ENCODE assay signal across 11 cellular contexts in genomic region chrX:12997898-12998687, GRCh38. TPM values are rescaled to one million over a fixed set of nuclear protein-coding genes. Genes with fewer than 3 reads are reported as not detected.
DNase-seq lines count a peak whose midpoint lies in the region; ATAC-seq, FAIRE-seq and TF ChIP-seq lines count a peak whose summit lies in the region.
"Had no signal": no experiment of that assay in that cellular context is flagged by ENCODE, and none has a peak within 500 bp of the region (broad histone marks: within the 10 kb centered on the region; RNA-seq: fewer than 3 reads in every experiment).

No MANE protein-coding gene starts in this region.

- H3K27me3 ChIP-seq in stomach = no peaks in the 10 kb centered on the region
- H3K27me3 ChIP-seq: BE2C, esophagus muscularis mucosa had no signal

- WGBS in stomach, 5 donors = 10 to 34% (median 23%) methylated on average over 5 of the region's 5 CpGs

- intact Hi-C loops in kidney (cut with DNase I) (no loop called here), stomach (cut with DNase I; ENCODE audit: low total_unique reads) (no loop called here)

- no peaks in the 10 kb centered on the region for H3K9me3 Mint-ChIP-seq in activated CD8-positive, alpha-beta memory T cell treated with anti-CD3 and anti-CD28 coated beads, Interleukin-2, amount 10 ng/mL, durations not matched to agents 7 days and 5 days (ENCODE audit: low read depth)
- H3K9me3 Mint-ChIP-seq in activated CD4-positive, alpha-beta memory T cell treated with anti-CD3 and anti-CD28 coated beads, Interleukin-2, amount 10 ng/mL, durations not matched to agents 7 days and 5 days = peaks cover 2% of the 10 kb centered on the region

- H3K36me3 Mint-ChIP-seq in activated CD8-positive, alpha-beta memory T cell treated with anti-CD3 and anti-CD28 coated beads, Interleukin-2, amount 10 ng/mL, durations not matched to agents 7 days and 5 days = peaks cover 5% of the 10 kb centered on the region
- H3K36me3 Mint-ChIP-seq in activated CD4-positive, alpha-beta memory T cell treated with anti-CD3 and anti-CD28 coated beads, Interleukin-2, amount 10 ng/mL, durations not matched to agents 7 days and 5 days (ENCODE audit: low read depth) = peaks cover 4% of the 10 kb centered on the region

- H3K27ac ChIP-seq in kidney (ENCODE audit: low read depth in 2 of 2, low read length in 2 of 2) (peak overlapping the region in 1 of 2 donors; percentile 7), stomach (peak overlapping the region; percentile 68 to 82 (median 77))
- H3K27ac ChIP-seq: esophagus muscularis mucosa had no signal

- no peak for ATAC-seq in activated CD8-positive, alpha-beta memory T cell treated with anti-CD3 and anti-CD28 coated beads, Interleukin-2, amount 10 ng/mL, durations not matched to agents 7 days and 5 days

- no peak for TF ChIP-seq POLR2A in stomach (IDR thresholded peaks at IDR 0.05)

- H3K36me3 ChIP-seq in kidney (ENCODE audit: control insufficient read depth in 1 of 2, insufficient read depth in 2 of 2, low read length in 2 of 2) (no peaks in the 10 kb centered on the region), stomach (no peaks in the 10 kb centered on the region)
- H3K36me3 ChIP-seq: BE2C, esophagus muscularis mucosa had no signal

- peak overlapping the region; percentile 86 for H3K27ac Mint-ChIP-seq in activated CD8-positive, alpha-beta memory T cell treated with anti-CD3 and anti-CD28 coated beads, Interleukin-2, amount 10 ng/mL, durations not matched to agents 7 days and 5 days
- peak overlapping the region; percentile 95 for H3K27ac Mint-ChIP-seq in activated CD4-positive, alpha-beta memory T cell treated with anti-CD3 and anti-CD28 coated beads, Interleukin-2, amount 10 ng/mL, durations not matched to agents 7 days and 5 days

- peak overlapping the region; percentile 2 for H3K4me3 Mint-ChIP-seq in activated CD8-positive, alpha-beta memory T cell treated with anti-CD3 and anti-CD28 coated beads, Interleukin-2, amount 10 ng/mL, durations not matched to agents 7 days and 5 days
- H3K4me3 Mint-ChIP-seq in activated CD4-positive, alpha-beta memory T cell treated with anti-CD3 and anti-CD28 coated beads, Interleukin-2, amount 10 ng/mL, durations not matched to agents 7 days and 5 days = peak overlapping the region; percentile 49

- FAIRE-seq in kidney (lab: Jason Lieb, UNC) = peak; percentile 27

- CTCF ChIA-PET in activated CD8-positive, alpha-beta memory T cell treated with anti-CD3 and anti-CD28 coated beads, Interleukin-2, amount 10 ng/mL, durations not matched to agents 7 days and 5 days (lab: Charles Lee) = interaction anchor here (1.2 to 3.9 kb wide), 6 partner anchors 10 to 89 kb away, joined by 4 to 17 read pairs (median 6); no protein-coding TSS in a partner anchor
- CTCF ChIA-PET in activated CD4-positive, alpha-beta memory T cell treated with anti-CD3 and anti-CD28 coated beads, Interleukin-2, amount 10 ng/mL, durations not matched to agents 7 days and 5 days (lab: Charles Lee) = interaction anchor here (1.2 to 6.3 kb wide), 5 partner anchors 20 to 94 kb away, joined by 3 to 37 read pairs (median 8); no protein-coding TSS in a partner anchor

- peaks cover 0 to 3% of the 10 kb centered on the region in 2 donors for H3K4me1 ChIP-seq in kidney (ENCODE audit: control insufficient read depth in 1 of 2, insufficient read depth in 1 of 2, low read depth in 1 of 2, low read length in 2 of 2)
- H3K4me1 ChIP-seq in stomach = peaks cover 0 to 60% (median 29%) of the 10 kb centered on the region in 4 donors
- H3K4me1 ChIP-seq: BE2C had no signal

- TF ChIP-seq EP300 in stomach (IDR thresholded peaks at IDR 0.05) = no peak

- H3K9ac ChIP-seq in kidney (ENCODE audit: low read length in 2 of 2) = no peak overlapping the region

- peaks cover 61% of the 10 kb centered on the region for H3K4me1 Mint-ChIP-seq in activated CD8-positive, alpha-beta memory T cell treated with anti-CD3 and anti-CD28 coated beads, Interleukin-2, amount 10 ng/mL, durations not matched to agents 7 days and 5 days
- peaks cover 63% of the 10 kb centered on the region for H3K4me1 Mint-ChIP-seq in activated CD4-positive, alpha-beta memory T cell treated with anti-CD3 and anti-CD28 coated beads, Interleukin-2, amount 10 ng/mL, durations not matched to agents 7 days and 5 days

- no peak overlapping the region for H3K4me3 ChIP-seq in kidney (ENCODE audit: low read length in 2 of 2)
- no peak overlapping the region for H3K4me3 ChIP-seq in stomach
- H3K4me3 ChIP-seq: esophagus muscularis mucosa had no signal

- H3K9me3 ChIP-seq in kidney (ENCODE audit: control insufficient read depth in 1 of 2, low read length in 2 of 2) = no peaks in the 10 kb centered on the region
- no peaks in the 10 kb centered on the region for H3K9me3 ChIP-seq in stomach
- H3K9me3 ChIP-seq: BE2C, esophagus muscularis mucosa had no signal

- no peak for TF ChIP-seq CTCF in kidney (IDR thresholded peaks at IDR 0.05; ENCODE audit: borderline replicate concordance, extremely low read depth, insufficient read depth)
- no peak for TF ChIP-seq CTCF in stomach (IDR thresholded peaks at IDR 0.05)
- TF ChIP-seq CTCF in GM10266 (IDR thresholded peaks at IDR 0.05; ENCODE audit: control insufficient read depth, insufficient read depth, low read depth, missing control alignments) = no peak
- no peak for TF ChIP-seq CTCF in GM13976 (IDR thresholded peaks at IDR 0.05; ENCODE audit: borderline replicate concordance, control extremely low read depth, extremely low read depth, insufficient read depth, missing control alignments)

- POLR2A ChIA-PET in activated CD4-positive, alpha-beta memory T cell treated with anti-CD3 and anti-CD28 coated beads, Interleukin-2, amount 10 ng/mL, durations not matched to agents 7 days and 5 days (lab: Charles Lee) = interaction anchor here (1.0 to 20.8 kb wide), 7 partner anchors 14 to 88 kb away, joined by 3 to 693 read pairs (median 46); partner anchors contain the start of gene TMSB4X

- in situ Hi-C loops in GM13976 (cut with MboI; ENCODE audit: low sequenced_read_pairs, unreplicated experiment) = loop anchor here (25.0 kb wide), 1 partner anchor 264 kb away; no protein-coding TSS in a partner anchor

- H3K27me3 Mint-ChIP-seq in activated CD8-positive, alpha-beta memory T cell treated with anti-CD3 and anti-CD28 coated beads, Interleukin-2, amount 10 ng/mL, durations not matched to agents 7 days and 5 days = no peaks in the 10 kb centered on the region
- H3K27me3 Mint-ChIP-seq in activated CD4-positive, alpha-beta memory T cell treated with anti-CD3 and anti-CD28 coated beads, Interleukin-2, amount 10 ng/mL, durations not matched to agents 7 days and 5 days = no peaks in the 10 kb centered on the region

- DNase-seq in activated CD8-positive, alpha-beta memory T cell treated with anti-CD3 and anti-CD28 coated beads, Interleukin-2, amount 10 ng/mL, durations not matched to agents 7 days and 5 days = no peak
- no peak for DNase-seq in activated CD8-positive, alpha-beta memory T cell treated with anti-CD3 and anti-CD28 coated beads, Interleukin-2, amount 50 U/mL, for 48 hours
- no peak for DNase-seq in activated CD4-positive, alpha-beta memory T cell treated with anti-CD3 and anti-CD28 coated beads, Interleukin-2, amount 10 ng/mL, durations not matched to agents 7 days and 5 days
- DNase-seq in kidney (no peak), stomach (peak; percentile 68), NCI-H2029 (lab: John Stamatoyannopoulos, UW) (no peak), GM10266 (ENCODE audit: extremely low spot score) (no peak), GM13976 (ENCODE audit: low spot score) (no peak)
- DNase-seq: activated CD4-positive, alpha-beta T cell treated with anti-CD3 and anti-CD28 coated beads, Interleukin-2, amount 50 U/mL, for 48 hours; BE2C had no signal

RNA-seq across cellular contexts. Expression of gene TMSB4X, which starts 23.2 kb away (rescaled TPM):
- 1,000 to 10,000 TPM; 6,072 to 7,639 TPM for total RNA-seq in activated CD8-positive, alpha-beta memory T cell treated with anti-CD3 and anti-CD28 coated beads, Interleukin-2, amount 10 ng/mL, durations not matched to agents 7 days and 5 days
- over 10,000 TPM; 10,813 to 11,021 TPM for total RNA-seq in activated CD4-positive, alpha-beta memory T cell treated with anti-CD3 and anti-CD28 coated beads, Interleukin-2, amount 10 ng/mL, durations not matched to agents 7 days and 5 days
- total RNA-seq in kidney (2,421 TPM), stomach (1,000 to 10,000 TPM; 1,734 to 4,964 (median 2,895) TPM)
- polyA plus RNA-seq in kidney (ENCODE audit: insufficient read depth, low read depth, low replicate concordance) (3,432 TPM), stomach (over 10,000 TPM in 2 of 3 donors, 1,000 to 10,000 TPM in 1; 4,831 to 14,609 (median 13,196) TPM)

RNA-seq across cellular contexts. Expression of gene FAM9C, which starts 46.3 kb away (rescaled TPM):
- total RNA-seq in activated CD8-positive, alpha-beta memory T cell treated with anti-CD3 and anti-CD28 coated beads, Interleukin-2, amount 10 ng/mL, durations not matched to agents 7 days and 5 days = not detected
- total RNA-seq in activated CD4-positive, alpha-beta memory T cell treated with anti-CD3 and anti-CD28 coated beads, Interleukin-2, amount 10 ng/mL, durations not matched to agents 7 days and 5 days = not detected
- total RNA-seq in kidney (not detected), stomach (under 1 TPM in 1 of 5 donors, not detected in 4; 0.18 TPM)
- polyA plus RNA-seq in kidney (ENCODE audit: insufficient read depth, low read depth, low replicate concordance) (not detected), stomach (under 1 TPM in 1 of 3 donors, not detected in 2; 0.31 TPM)
- total RNA-seq: esophagus muscularis mucosa had no signal
